In genomic region chr4:66014146-66014765, GRCh38 we compare ENCODE assay signal across 22 cellular contexts.
DNase-seq lines count a peak whose midpoint lies in the region; FAIRE-seq and TF ChIP-seq lines count a peak whose summit lies in the region.
"Had no signal": no experiment of that assay in that cellular context is flagged by ENCODE, and none has a peak within 500 bp of the region (broad histone marks: within the 10 kb centered on the region; RNA-seq: fewer than 3 reads in every experiment).

No MANE protein-coding gene starts in this region.

- peak; percentile 76 for FAIRE-seq in H1 (lab: Jason Lieb, UNC)
- FAIRE-seq: HTR-8/SVneo had no signal

- peaks cover 39% of the 10 kb centered on the region for H3K9me3 Mint-ChIP-seq in Caco-2 (ENCODE audit: unreplicated experiment)
- H3K9me3 Mint-ChIP-seq in activated CD4-positive, alpha-beta T cell treated with anti-CD3 and anti-CD28 coated beads, Interleukin-2, amount 10 ng/mL, durations not matched to agents 24 days and 14 days: peaks cover 22% of the 10 kb centered on the region
- H3K9me3 Mint-ChIP-seq in nephron progenitor cell: peaks cover 41% of the 10 kb centered on the region

- H3K23me2 ChIP-seq in H1 (ENCODE audit: low read depth, low read length): no peaks in the 10 kb centered on the region

- peak overlapping the region; percentile 37 to 80; a peak in 3 of 4 replicates for H3K4me2 ChIP-seq in H1 (ENCODE audit: insufficient read depth in 1 of 2, low read depth in 2 of 2, low read length in 2 of 2)
- H3K4me2 ChIP-seq in mesendoderm (ENCODE audit: low read length): no peak overlapping the region

- H2AFZ ChIP-seq in H1 (ENCODE audit: low read length): peak overlapping the region; percentile 60; the same call in 1 of the 2 replicates

- H3K27ac Mint-ChIP-seq in Caco-2 (ENCODE audit: unreplicated experiment) (no peak overlapping the region), nephron progenitor cell (no peak overlapping the region)
- no peak overlapping the region for H3K27ac Mint-ChIP-seq in activated CD4-positive, alpha-beta T cell treated with anti-CD3 and anti-CD28 coated beads, Interleukin-2, amount 10 ng/mL, durations not matched to agents 24 days and 14 days
- H3K27ac Mint-ChIP-seq: CD14-positive monocyte had no signal

- H3K56ac ChIP-seq in H1 (replicated peaks; ENCODE audit: insufficient read length, low read depth, low read length) (no peak overlapping the region), mesendoderm (ENCODE audit: low read length) (no peak overlapping the region)

- no peak overlapping the region; the same call in 1 of the 2 replicates for H2BK12ac ChIP-seq in H1 (ENCODE audit: low read depth, low read length)

- TF ChIP-seq EP300 in H1 (IDR thresholded peaks at IDR 0.05; ENCODE audit: borderline replicate concordance in 1 of 2, low read depth in 2 of 2, low read length in 2 of 2): peak in 1 of 2 experiments; percentile 76; a peak in 1 of 3 replicates

- BruUV-seq in Caco-2 (replicated peaks; lab: Mats Ljungman, UMichigan): no TSS peak

- CTCF ChIA-PET in Caco-2 (lab: Charles Lee) (no interaction called here), H1 (lab: Charles Lee; ENCODE audit: partially characterized antibody) (no interaction called here)

- H3K4me3 ChIP-seq in Caco-2 (ENCODE audit: low read depth, low read length): no peak overlapping the region
- H3K4me3 ChIP-seq in HUES64 (ENCODE audit: low read length): no peak overlapping the region
- H3K4me3 ChIP-seq in H1 (ENCODE audit: extremely low read depth in 1 of 4, insufficient read depth in 2 of 4, low read depth in 3 of 4, low read length in 4 of 4): no peak overlapping the region; a peak in 1 of 8 replicates
- H3K4me3 ChIP-seq in mesendoderm (ENCODE audit: low read length): no peak overlapping the region
- H3K4me3 ChIP-seq: HAP-1, SJSA1 had no signal

- H2BK120ac ChIP-seq in H1 (replicated peaks; ENCODE audit: low read depth, low read length) (peak overlapping the region; percentile 14), mesendoderm (ENCODE audit: low read depth, low read length) (no peak overlapping the region)

- H2AK5ac ChIP-seq in H1 (ENCODE audit: low read depth, low read length) (no peak overlapping the region), mesendoderm (ENCODE audit: low read length) (no peak overlapping the region)

- H3K9me3 ChIP-seq in Caco-2: peaks cover 2% of the 10 kb centered on the region; the same call in 1 of the 2 replicates
- H3K9me3 ChIP-seq in HUES64 (ENCODE audit: insufficient read depth, low read depth, low read length): peaks cover 16% of the 10 kb centered on the region
- peaks cover 3 to 9% of the 10 kb centered on the region in 2 experiments; a peak in 1 of 4 replicates for H3K9me3 ChIP-seq in H1 (ENCODE audit: insufficient read depth in 2 of 2, low read depth in 1 of 2, low read length in 1 of 2)

- H4K20me1 ChIP-seq in H1 (replicated peaks in 1 of 2; ENCODE audit: control insufficient read depth in 1 of 2, insufficient read depth in 2 of 2, low read length in 2 of 2): peaks cover 0 to 2% of the 10 kb centered on the region in 2 experiments

- H3K27ac ChIP-seq in HUES64 (ENCODE audit: low read depth, low read length) (peak overlapping the region; percentile 21; the same call in 1 of the 2 replicates), H1 (ENCODE audit: low read depth, low read length) (no peak overlapping the region), mesendoderm (ENCODE audit: low read depth, low read length) (no peak overlapping the region)
- H3K27ac ChIP-seq: HL-60, RWPE1, SJSA1 had no signal

- no peak for TF ChIP-seq CTCF in Caco-2 (IDR thresholded peaks at IDR 0.05; ENCODE audit: insufficient read depth in 1 of 2, low read depth in 1 of 2, low read length in 1 of 2, severe bottlenecking in 1 of 2, unreplicated experiment in 1 of 2)
- no peak for TF ChIP-seq CTCF in H1 (IDR thresholded peaks at IDR 0.05; ENCODE audit: control extremely low read depth in 1 of 3, insufficient read depth in 1 of 3, low read depth in 1 of 3, low read length in 3 of 3)
- no peak for TF ChIP-seq CTCF in nephron progenitor cell (IDR thresholded peaks at IDR 0.05)

- H3K23ac ChIP-seq in H1 (ENCODE audit: insufficient read length): no peak overlapping the region
- H3K23ac ChIP-seq in mesendoderm (ENCODE audit: low read length): no peak overlapping the region

- POLR2A ChIA-PET in Caco-2 (lab: Charles Lee): no interaction called here
- POLR2A ChIA-PET in H1 (lab: Charles Lee; ENCODE audit: partially characterized antibody): interaction anchor here (1.5 kb wide), 1 partner anchor 15 kb away, joined by 7 read pairs; no protein-coding TSS in a partner anchor

- H3K4ac ChIP-seq in H1 (replicated peaks; ENCODE audit: insufficient read length, low read depth, low read length) (peak overlapping the region; percentile 91), mesendoderm (ENCODE audit: low read depth, low read length) (no peak overlapping the region)

- H4K8ac ChIP-seq in H1 (ENCODE audit: extremely low read depth, insufficient read depth, low read length) (no peak overlapping the region), mesendoderm (ENCODE audit: low read depth, low read length) (no peak overlapping the region)

- H3K18ac ChIP-seq in H1 (ENCODE audit: extremely low read depth, low read length): peak overlapping the region; percentile 71
- H3K18ac ChIP-seq in mesendoderm (ENCODE audit: low read length): no peak overlapping the region

- H2BK20ac ChIP-seq in H1 (ENCODE audit: low read length): 0 out of 2 replicates have a peak overlapping the region, but pooled peaks have one; percentile 56

- H4K5ac ChIP-seq in H1 (ENCODE audit: insufficient read length, low read depth, low read length) (no peak overlapping the region), mesendoderm (ENCODE audit: low read length) (no peak overlapping the region)

- H4K91ac ChIP-seq in H1 (replicated peaks; ENCODE audit: insufficient read length, low read length): peak overlapping the region; percentile 81

- WGBS in HUES64: 43% methylated on average over 3 of the region's 3 CpGs
- WGBS in H1 (ENCODE audit: extremely low coverage in 1 of 2, insufficient coverage in 1 of 2, insufficient read length in 1 of 2, insufficient replicate concordance in 2 of 2, low coverage in 1 of 2, low lambda C conversion rate in 2 of 2, missing lambda C conversion rate in 1 of 2), 2 experiments: 48% methylated on average over 3 of the region's 3 CpGs; no CpG with 5 or more reads in 1 of the 2 experiments
- WGBS in mesendoderm (ENCODE audit: extremely low coverage, insufficient coverage, low lambda C conversion rate): no CpG with 5 or more reads among the region's 3 CpGs

- H3K79me1 ChIP-seq in H1 (ENCODE audit: low read depth, low read length) (no peaks in the 10 kb centered on the region), mesendoderm (ENCODE audit: low read length) (no peaks in the 10 kb centered on the region)

- H3K9ac ChIP-seq in HUES64 (ENCODE audit: low read depth, low read length): no peak overlapping the region
- H3K9ac ChIP-seq in H1 (replicated peaks in 1 of 4; ENCODE audit: extremely low read depth in 1 of 4, low read depth in 3 of 4, low read length in 3 of 4): no peak overlapping the region
- no peak overlapping the region for H3K9ac ChIP-seq in mesendoderm (ENCODE audit: low read length)

- H3K4me3 Mint-ChIP-seq in Caco-2 (ENCODE audit: unreplicated experiment) (no peak overlapping the region), nephron progenitor cell (no peak overlapping the region)
- H3K4me3 Mint-ChIP-seq in activated CD4-positive, alpha-beta T cell treated with anti-CD3 and anti-CD28 coated beads, Interleukin-2, amount 10 ng/mL, durations not matched to agents 24 days and 14 days: no peak overlapping the region
- H3K4me3 Mint-ChIP-seq: CD14-positive monocyte had no signal

- intact Hi-C loops in Caco-2 (cut with micrococcal nuclease; ENCODE audit: unreplicated experiment): no loop called here
- intact Hi-C loops in activated CD4-positive, alpha-beta T cell treated with anti-CD3 and anti-CD28 coated beads, Interleukin-2, amount 10 ng/mL, durations not matched to agents 24 days and 14 days (cut with micrococcal nuclease): no loop called here

- H3K27me3 Mint-ChIP-seq in Caco-2 (ENCODE audit: insufficient read depth, unreplicated experiment) (no peaks in the 10 kb centered on the region), nephron progenitor cell (ENCODE audit: low read depth, poor library complexity) (peaks cover 4% of the 10 kb centered on the region)
- H3K27me3 Mint-ChIP-seq in activated CD4-positive, alpha-beta T cell treated with anti-CD3 and anti-CD28 coated beads, Interleukin-2, amount 10 ng/mL, durations not matched to agents 24 days and 14 days: no peaks in the 10 kb centered on the region

- no peak overlapping the region for H3K14ac ChIP-seq in H1 (ENCODE audit: insufficient read length)

- H3K4me1 Mint-ChIP-seq in Caco-2 (ENCODE audit: low read depth, unreplicated experiment): peaks cover 6% of the 10 kb centered on the region
- H3K4me1 Mint-ChIP-seq in activated CD4-positive, alpha-beta T cell treated with anti-CD3 and anti-CD28 coated beads, Interleukin-2, amount 10 ng/mL, durations not matched to agents 24 days and 14 days: no peaks in the 10 kb centered on the region
- H3K4me1 Mint-ChIP-seq in nephron progenitor cell: no peaks in the 10 kb centered on the region
- H3K4me1 Mint-ChIP-seq: CD14-positive monocyte had no signal

- H3K79me2 ChIP-seq in H1 (ENCODE audit: control insufficient read depth in 1 of 2, insufficient read depth in 2 of 2, low read length in 2 of 2) (no peaks in the 10 kb centered on the region), mesendoderm (ENCODE audit: control insufficient read depth, insufficient read depth, low read length) (no peaks in the 10 kb centered on the region)

- H3K27me3 ChIP-seq in Caco-2 (replicated peaks; ENCODE audit: control insufficient read depth, insufficient read depth, low read length) (no peaks in the 10 kb centered on the region), HUES64 (ENCODE audit: insufficient read depth, low read length) (no peaks in the 10 kb centered on the region), H1 (replicated peaks in 1 of 4; ENCODE audit: control insufficient read depth in 3 of 4, extremely low read depth in 1 of 4, insufficient read depth in 3 of 4, low read length in 3 of 4) (no peaks in the 10 kb centered on the region), mesendoderm (ENCODE audit: insufficient read depth, low read length, poor library complexity) (no peaks in the 10 kb centered on the region)
- H3K27me3 ChIP-seq: SJSA1 had no signal

- no peak; a peak in 1 of 3 replicates for TF ChIP-seq POLR2A in H1 (IDR thresholded peaks at IDR 0.05; ENCODE audit: control extremely low read depth in 1 of 2, low read depth in 2 of 2, low read length in 2 of 2)

- H2BK5ac ChIP-seq in H1 (ENCODE audit: low read depth, low read length): 0 out of 2 replicates have a peak overlapping the region, but pooled peaks have one; percentile 41
- no peak overlapping the region for H2BK5ac ChIP-seq in mesendoderm (ENCODE audit: low read length)

- H3K36me3 ChIP-seq in Caco-2 (ENCODE audit: control insufficient read depth, insufficient read depth, low read length) (no peaks in the 10 kb centered on the region; the same call in 1 of the 2 replicates), HUES64 (ENCODE audit: insufficient read depth, low read length) (no peaks in the 10 kb centered on the region), H1 (ENCODE audit: control insufficient read depth in 2 of 4, insufficient read depth in 4 of 4, low read length in 3 of 4) (no peaks in the 10 kb centered on the region), mesendoderm (ENCODE audit: control insufficient read depth, insufficient read depth, low read length) (no peaks in the 10 kb centered on the region)
- H3K36me3 ChIP-seq: HAP-1, SJSA1 had no signal

- TF ChIP-seq RAD21 in H1 (IDR thresholded peaks at IDR 0.05 in 1 of 2, conservative IDR thresholded peaks at IDR 0.05 in 1 of 2; ENCODE audit: low read depth in 2 of 2, low read length in 2 of 2): peak in 1 of 2 experiments; percentile 14; a peak in 1 of 4 replicates

- H2BK15ac ChIP-seq in H1 (ENCODE audit: low read length): no peak overlapping the region
- H2BK15ac ChIP-seq in mesendoderm (replicated peaks; ENCODE audit: low read depth): no peak overlapping the region

- peak; percentile 41 to 44 for DNase-seq in Caco-2
- DNase-seq in H1 (ENCODE audit: low read depth in 1 of 2, low spot score in 2 of 2): peak; percentile 38 to 54
- peak; percentile 65 for DNase-seq in mesendoderm
- no peak for DNase-seq in activated CD4-positive, alpha-beta T cell treated with anti-CD3 and anti-CD28 coated beads, Interleukin-2, amount 10 ng/mL, durations not matched to agents 24 days and 14 days
- DNase-seq in activated CD4-positive, CD25-positive, alpha-beta regulatory T cell treated with anti-CD3 and anti-CD28 coated beads, Interleukin-2, amount 50 U/mL, for 72 hours: no peak
- DNase-seq in nephron progenitor cell: no peak
- no peak for DNase-seq in NCI-H128 (lab: John Stamatoyannopoulos, UW; ENCODE audit: unreplicated experiment)
- DNase-seq: ACHN, AML-193, DMS153, KBM-7, MV-4-11, NCI-H1436, NCI-H2029 treated with DMSO at 0.1 percent for 48 hours, NCI-H748 treated with DMSO at 0.1 percent for 48 hours had no signal

- peaks cover 6% of the 10 kb centered on the region; the same call in 1 of the 2 replicates for H3K4me1 ChIP-seq in Caco-2
- peaks cover 13% of the 10 kb centered on the region for H3K4me1 ChIP-seq in HUES64 (ENCODE audit: insufficient read depth, low read length)
- H3K4me1 ChIP-seq in H1 (replicated peaks in 1 of 4; ENCODE audit: control insufficient read depth in 3 of 4, insufficient read depth in 4 of 4, low read length in 3 of 4): peaks cover 1 to 9% (median 8%) of the 10 kb centered on the region in 4 experiments; a peak in 6 of 7 replicates
- H3K4me1 ChIP-seq in mesendoderm (ENCODE audit: control insufficient read depth, low read depth, low read length): no peaks in the 10 kb centered on the region
- H3K4me1 ChIP-seq: HAP-1, SJSA1 had no signal

- H3K36me3 Mint-ChIP-seq in Caco-2 (ENCODE audit: insufficient read depth, unreplicated experiment) (peaks cover 6% of the 10 kb centered on the region), nephron progenitor cell (ENCODE audit: low read depth) (peaks cover 14% of the 10 kb centered on the region)
- no peaks in the 10 kb centered on the region for H3K36me3 Mint-ChIP-seq in activated CD4-positive, alpha-beta T cell treated with anti-CD3 and anti-CD28 coated beads, Interleukin-2, amount 10 ng/mL, durations not matched to agents 24 days and 14 days (ENCODE audit: low read depth)
- H3K36me3 Mint-ChIP-seq: CD14-positive monocyte had no signal

Comparison
In these comparisons a context has a peak if more than half of its experiments do, and no peak if none do; other contexts are left out.
1. DNase-seq: peak in Caco-2 (2 of 2), H1 (2 of 2) and mesendoderm (single experiment); none in activated CD4-positive, alpha-beta T cell treated with anti-CD3 and anti-CD28 coated beads, Interleukin-2, amount 10 ng/mL, durations not matched to agents 24 days and 14 days (single experiment), activated CD4-positive, CD25-positive, alpha-beta regulatory T cell treated with anti-CD3 and anti-CD28 coated beads, Interleukin-2, amount 50 U/mL, for 72 hours (single experiment), nephron progenitor cell (single experiment) and NCI-H128 (single experiment).